13 cellular contexts compared by ENCODE assay signal in the genomic region with DNA sequence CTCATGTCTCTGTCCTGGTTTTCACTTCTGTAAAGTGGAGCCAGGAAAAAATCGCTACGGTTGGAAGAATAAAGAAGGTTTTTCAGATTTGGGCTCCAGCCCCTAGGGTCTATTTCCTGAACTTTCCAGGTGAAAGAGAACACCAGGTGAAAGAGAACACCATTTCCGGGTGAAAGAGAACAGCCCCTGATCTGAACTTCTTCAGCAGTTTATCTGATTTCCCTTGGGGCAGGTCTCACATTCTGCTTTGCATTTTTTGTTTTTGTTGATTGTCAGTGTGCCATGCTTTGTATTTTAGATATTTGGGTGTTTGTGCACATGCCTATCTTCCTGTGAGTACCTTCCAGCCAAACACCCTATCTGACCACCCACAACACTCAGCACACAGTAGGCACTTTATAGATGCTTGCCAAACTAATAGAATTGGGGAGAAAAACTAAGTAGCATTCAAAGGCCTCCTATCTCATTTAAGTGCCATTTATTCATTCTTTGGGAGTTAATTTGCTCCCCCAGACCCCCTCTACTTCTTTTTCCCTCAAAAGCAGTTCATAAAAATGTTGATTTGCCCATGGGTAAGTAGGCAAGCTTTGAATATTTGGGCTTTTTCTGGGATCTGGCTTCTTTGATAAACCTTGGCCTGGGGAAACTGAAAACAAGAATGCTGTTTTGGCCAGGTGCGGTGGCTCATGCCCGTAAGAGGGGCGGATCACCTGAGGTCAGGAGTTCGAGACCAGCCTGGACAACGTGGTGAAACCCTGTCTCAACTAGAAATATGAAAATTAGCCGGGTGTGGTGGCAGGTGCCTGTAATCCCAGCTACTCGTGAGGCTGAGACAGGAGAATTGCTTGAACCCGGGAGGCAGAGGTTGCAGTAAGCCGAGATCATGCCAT. TPM values are rescaled to one million over a fixed set of nuclear protein-coding genes. Genes with fewer than 3 reads are reported as not detected.
DNase-seq lines count a peak whose midpoint lies in the region; ATAC-seq and TF ChIP-seq lines count a peak whose summit lies in the region.
"Had no signal": no experiment of that assay in that cellular context is flagged by ENCODE, and none has a peak within 500 bp of the region (broad histone marks: within the 10 kb centered on the region; RNA-seq: fewer than 3 reads in every experiment).

No MANE protein-coding gene starts in this region.

- peaks cover 4% of the 10 kb centered on the region for H3K36me3 Mint-ChIP-seq in endothelial cell (ENCODE audit: low read depth, unreplicated experiment)

- DNase-seq in BE2C (no peak), NCI-H2107 (lab: John Stamatoyannopoulos, UW) (peak; percentile 29), endothelial cell (ENCODE audit: low spot score) (no peak), H7 (no peak), RPMI8226 (no peak)
- DNase-seq: activated T-cell treated with anti-CD3 and anti-CD28 coated beads, Interleukin-2, amount 50 U/mL, for 48 hours; effector CD8-positive, alpha-beta T cell; stimulated activated CD4-positive, alpha-beta T cell treated with anti-CD3 and anti-CD28 coated beads, Interleukin-15, amount 100 ng/mL, for 24 hours; testis had no signal

- peak overlapping the region; percentile 59 for H2AFZ ChIP-seq in parathyroid adenoma

- H3K4me3 ChIP-seq in BE2C (ENCODE audit: low read depth, low read length) = peak overlapping the region; percentile 85; the same call in 1 of the 2 replicates
- peak overlapping the region; percentile 74 for H3K4me3 ChIP-seq in parathyroid adenoma (ENCODE audit: low read depth, low read length)
- no peak overlapping the region for H3K4me3 ChIP-seq in H7 (ENCODE audit: insufficient read depth, low read depth, low read length)

- H3K4me1 Mint-ChIP-seq in endothelial cell (ENCODE audit: unreplicated experiment) = peaks cover 63% of the 10 kb centered on the region

- no peaks in the 10 kb centered on the region for H3K9me3 Mint-ChIP-seq in endothelial cell (ENCODE audit: unreplicated experiment)
- H3K9me3 Mint-ChIP-seq: T-helper 1 cell treated with Interleukin-12 subunit alpha and Interleukin-12 subunit beta and Interleukin-4 antibody, amounts not matched to agents 30 μg/mL and 1 μg/mL, for 36 hours had no signal

- peak overlapping the region; percentile 95 for H3K4me2 ChIP-seq in parathyroid adenoma (ENCODE audit: low read length)

- H3K36me3 ChIP-seq in BE2C (no peaks in the 10 kb centered on the region), parathyroid adenoma (ENCODE audit: control insufficient read depth, insufficient read depth, low read length) (no peaks in the 10 kb centered on the region), H7 (replicated peaks; ENCODE audit: control insufficient read depth, insufficient read depth, low read length) (no peaks in the 10 kb centered on the region)

- H3K27me3 ChIP-seq in BE2C (no peaks in the 10 kb centered on the region), parathyroid adenoma (ENCODE audit: control insufficient read depth, insufficient read depth, low read length) (no peaks in the 10 kb centered on the region), H7 (ENCODE audit: control insufficient read depth, insufficient read depth, low read length) (peaks cover 46% of the 10 kb centered on the region)
- H3K27me3 ChIP-seq: testis had no signal

- peaks cover 12% of the 10 kb centered on the region for H3K79me2 ChIP-seq in parathyroid adenoma

- TF ChIP-seq CTCF in BE2C (IDR thresholded peaks at IDR 0.05; ENCODE audit: low read depth, low read length) (no peak), endothelial cell (IDR thresholded peaks at IDR 0.05; ENCODE audit: unreplicated experiment) (no peak), parathyroid adenoma (IDR thresholded peaks at IDR 0.05) (no peak)

- H3K9ac ChIP-seq in parathyroid adenoma = no peak overlapping the region

- H3K27me3 Mint-ChIP-seq in endothelial cell (ENCODE audit: unreplicated experiment) = peaks cover 11% of the 10 kb centered on the region

- H3K9me3 ChIP-seq in BE2C (no peaks in the 10 kb centered on the region), parathyroid adenoma (ENCODE audit: control insufficient read depth, low read length) (no peaks in the 10 kb centered on the region)
- H3K9me3 ChIP-seq: testis had no signal

- peaks cover 15% of the 10 kb centered on the region for H3K4me1 ChIP-seq in BE2C
- H3K4me1 ChIP-seq in parathyroid adenoma = peaks cover 12% of the 10 kb centered on the region

- H3K4me3 Mint-ChIP-seq in endothelial cell (ENCODE audit: unreplicated experiment) = peak overlapping the region; percentile 96
- H3K4me3 Mint-ChIP-seq: T-helper 1 cell treated with Interleukin-12 subunit alpha and Interleukin-12 subunit beta and Interleukin-4 antibody, amounts not matched to agents 30 μg/mL and 1 μg/mL, for 36 hours had no signal

- H3K27ac ChIP-seq in parathyroid adenoma = peak overlapping the region; percentile 67
- H3K27ac ChIP-seq: testis had no signal

- ATAC-seq in HG02642 (IDR thresholded peaks at IDR 0.05; ENCODE audit: poor library complexity, unreplicated experiment) (no peak), HG02970 (IDR thresholded peaks at IDR 0.05; ENCODE audit: low FRiP score, unreplicated experiment) (no peak)

- H3K27ac Mint-ChIP-seq in endothelial cell (ENCODE audit: unreplicated experiment) = peak overlapping the region; percentile 68
- H3K27ac Mint-ChIP-seq: T-helper 1 cell treated with Interleukin-12 subunit alpha and Interleukin-12 subunit beta and Interleukin-4 antibody, amounts not matched to agents 30 μg/mL and 1 μg/mL, for 36 hours had no signal

RNA-seq across cellular contexts. Expression of a gene that starts 2.2 kb away (rescaled TPM):
- 41.3 TPM for polyA plus RNA-seq in BE2C (2012; ENCODE audit: insufficient read depth, insufficient read length, low read depth)
- 101 TPM for total RNA-seq in endothelial cell (ENCODE audit: unreplicated experiment)
- total RNA-seq in H7 (2014; rRNA removed; shearing (Covaris generic)) = 13.2 and 16.7 TPM in 2 replicates

RNA-seq across cellular contexts. Expression of a gene that starts 34.2 kb away (rescaled TPM):
- polyA plus RNA-seq in BE2C (2012; ENCODE audit: insufficient read depth, insufficient read length, low read depth) = 78.3 TPM
- total RNA-seq in endothelial cell (ENCODE audit: unreplicated experiment) = 111 TPM
- total RNA-seq in H7 (2014; rRNA removed; shearing (Covaris generic)) = 0.73 and 0.74 TPM in 2 replicates

Comparison
In these comparisons a context has a peak if more than half of its experiments do, and no peak if none do; other contexts are left out.
1. RNA of a gene that starts 34.2 kb away (total RNA-seq): 111 TPM in endothelial cell (single experiment); 0.73 to 0.74 TPM in H7; every median in the first group is over 10 times any median in the second.